In genomic region chr10:86264481-86265231, GRCh38 we compare ENCODE assay signal across 21 cellular contexts.
DNase-seq lines count a peak whose midpoint lies in the region; ATAC-seq and TF ChIP-seq lines count a peak whose summit lies in the region.
"Had no signal": no experiment of that assay in that cellular context is flagged by ENCODE, and none has a peak within 500 bp of the region (broad histone marks: within the 10 kb centered on the region; RNA-seq: fewer than 3 reads in every experiment).

No MANE protein-coding gene starts in this region.

- TF ChIP-seq POLR2A in sigmoid colon (IDR thresholded peaks at IDR 0.05): no peak

- no peaks in the 10 kb centered on the region for H3K36me3 Mint-ChIP-seq in natural killer cell treated with Interleukin-12 subunit alpha and Interleukin-12 subunit beta and Interleukin-15 and Interleukin-18, amount 100 ng/mL, for 72 hours
- H3K36me3 Mint-ChIP-seq in natural killer cell: no peaks in the 10 kb centered on the region
- H3K36me3 Mint-ChIP-seq: CD8-positive, alpha-beta memory T cell had no signal

- H3K9me3 ChIP-seq in sigmoid colon: no peaks in the 10 kb centered on the region

- no peaks in the 10 kb centered on the region for H3K36me3 ChIP-seq in sigmoid colon

- ATAC-seq in natural killer cell treated with Interleukin-12 subunit alpha and Interleukin-12 subunit beta and Interleukin-15 and Interleukin-18, amount 100 ng/mL, for 72 hours: no peak
- no peak for ATAC-seq in natural killer cell
- no peak for ATAC-seq in HG03045 (IDR thresholded peaks at IDR 0.05; ENCODE audit: unreplicated experiment)
- ATAC-seq: stimulated activated naive CD8-positive, alpha-beta T cell treated with anti-CD3 and anti-CD28 coated beads, Interleukin-15, amount 100 ng/mL, for 72 hours had no signal

- no peak overlapping the region for H3K4me3 ChIP-seq in sigmoid colon
- H3K4me3 ChIP-seq: skin epidermis had no signal

- peak; percentile 12 for DNase-seq in natural killer cell treated with Interleukin-12 subunit alpha and Interleukin-12 subunit beta and Interleukin-15 and Interleukin-18, amount 100 ng/mL, for 72 hours (ENCODE audit: low spot score)
- DNase-seq in natural killer cell (no peak), globus pallidus (ENCODE audit: low spot score) (peak; percentile 36), sigmoid colon (peak; percentile 48), dermis blood vessel endothelial cell (no peak), GM10248 (ENCODE audit: extremely low spot score) (no peak)
- no peak for DNase-seq in effector CD4-positive, alpha-beta T cell
- DNase-seq: activated CD4-positive, alpha-beta T cell treated with anti-CD3 and anti-CD28 coated beads for 4 hours; activated naive CD4-positive, alpha-beta T cell treated with anti-CD3 and anti-CD28 coated beads for 36 hours; aorta; CD8-positive, alpha-beta memory T cell; cerebellar nuclear complex; DMS79; mammary epithelial cell; MM.1S; NCI-H2029; stimulated activated CD4-positive, alpha-beta T cell treated with anti-CD3 and anti-CD28 coated beads, Interleukin-2, amount 100 ng/mL, for 48 hours had no signal

- H3K27me3 ChIP-seq in sigmoid colon: peaks cover 0 to 24% (median 0%) of the 10 kb centered on the region in 3 donors

- no peak overlapping the region for H3K27ac Mint-ChIP-seq in natural killer cell treated with Interleukin-12 subunit alpha and Interleukin-12 subunit beta and Interleukin-15 and Interleukin-18, amount 100 ng/mL, for 72 hours
- no peak overlapping the region for H3K27ac Mint-ChIP-seq in natural killer cell
- H3K27ac Mint-ChIP-seq: activated naive CD4-positive, alpha-beta T cell treated with anti-CD3 and anti-CD28 coated beads for 36 hours; CD8-positive, alpha-beta memory T cell had no signal

- intact Hi-C loops in natural killer cell (cut with micrococcal nuclease) (no loop called here), sigmoid colon (cut with DNase I) (no loop called here)

- no peak overlapping the region for H3K27ac ChIP-seq in sigmoid colon
- H3K27ac ChIP-seq: parathyroid adenoma, skin epidermis had no signal

- H3K4me1 Mint-ChIP-seq in natural killer cell treated with Interleukin-12 subunit alpha and Interleukin-12 subunit beta and Interleukin-15 and Interleukin-18, amount 100 ng/mL, for 72 hours (ENCODE audit: low read depth in 2 of 2): no peaks in the 10 kb centered on the region
- no peaks in the 10 kb centered on the region for H3K4me1 Mint-ChIP-seq in natural killer cell
- H3K4me1 Mint-ChIP-seq: stimulated activated naive CD8-positive, alpha-beta T cell treated with anti-CD3 and anti-CD28 coated beads, Interleukin-15, amount 100 ng/mL, for 72 hours had no signal

- TF ChIP-seq CTCF in natural killer cell (IDR thresholded peaks at IDR 0.05) (no peak), sigmoid colon (IDR thresholded peaks at IDR 0.05) (no peak), GM10248 (IDR thresholded peaks at IDR 0.05; ENCODE audit: control extremely low read depth, extremely low read depth, low read depth, missing control alignments) (no peak)

- peaks cover 0 to 17% (median 12%) of the 10 kb centered on the region in 4 donors for H3K4me1 ChIP-seq in sigmoid colon
- H3K4me1 ChIP-seq: parathyroid adenoma had no signal

- POLR2A ChIA-PET in GM10248 (lab: Yijun Ruan, JAX): no interaction called here

- no peak overlapping the region for H3K4me3 Mint-ChIP-seq in natural killer cell treated with Interleukin-12 subunit alpha and Interleukin-12 subunit beta and Interleukin-15 and Interleukin-18, amount 100 ng/mL, for 72 hours
- H3K4me3 Mint-ChIP-seq in natural killer cell: no peak overlapping the region
- H3K4me3 Mint-ChIP-seq: activated naive CD4-positive, alpha-beta T cell treated with anti-CD3 and anti-CD28 coated beads for 36 hours; CD8-positive, alpha-beta memory T cell; stimulated activated naive CD8-positive, alpha-beta T cell treated with anti-CD3 and anti-CD28 coated beads, Interleukin-15, amount 100 ng/mL, for 72 hours had no signal

- TF ChIP-seq EP300 in sigmoid colon (IDR thresholded peaks at IDR 0.05): no peak

- no peaks in the 10 kb centered on the region for H3K9me3 Mint-ChIP-seq in natural killer cell treated with Interleukin-12 subunit alpha and Interleukin-12 subunit beta and Interleukin-15 and Interleukin-18, amount 100 ng/mL, for 72 hours
- no peaks in the 10 kb centered on the region for H3K9me3 Mint-ChIP-seq in natural killer cell
- H3K9me3 Mint-ChIP-seq: activated naive CD4-positive, alpha-beta T cell treated with anti-CD3 and anti-CD28 coated beads for 36 hours; stimulated activated naive CD8-positive, alpha-beta T cell treated with anti-CD3 and anti-CD28 coated beads, Interleukin-15, amount 100 ng/mL, for 72 hours had no signal

- H3K27me3 Mint-ChIP-seq in natural killer cell treated with Interleukin-12 subunit alpha and Interleukin-12 subunit beta and Interleukin-15 and Interleukin-18, amount 100 ng/mL, for 72 hours: peaks cover 9 to 15% of the 10 kb centered on the region in 2 donors
- H3K27me3 Mint-ChIP-seq in natural killer cell (ENCODE audit: low read depth in 2 of 2): peaks cover 5 to 8% of the 10 kb centered on the region in 2 donors

- CTCF ChIA-PET in GM10248 (lab: Yijun Ruan, JAX): interaction anchor here (1.1 to 1.7 kb wide), 2 partner anchors 11 to 36 kb away, joined by 3 to 4 read pairs; no protein-coding TSS in a partner anchor

- WGBS in sigmoid colon, 2 donors: 61 to 75% methylated on average over 14 of the region's 14 CpGs

Comparison
In these comparisons a context has a peak if more than half of its experiments do, and no peak if none do; other contexts are left out.
1. DNase-seq: peak in natural killer cell treated with Interleukin-12 subunit alpha and Interleukin-12 subunit beta and Interleukin-15 and Interleukin-18, amount 100 ng/mL, for 72 hours (single experiment), globus pallidus (single experiment) and sigmoid colon (single experiment); none in natural killer cell (single experiment), dermis blood vessel endothelial cell (single experiment), GM10248 (single experiment) and effector CD4-positive, alpha-beta T cell (single experiment).